ENCODE assay signal across 17 cellular contexts in the genomic region with DNA sequence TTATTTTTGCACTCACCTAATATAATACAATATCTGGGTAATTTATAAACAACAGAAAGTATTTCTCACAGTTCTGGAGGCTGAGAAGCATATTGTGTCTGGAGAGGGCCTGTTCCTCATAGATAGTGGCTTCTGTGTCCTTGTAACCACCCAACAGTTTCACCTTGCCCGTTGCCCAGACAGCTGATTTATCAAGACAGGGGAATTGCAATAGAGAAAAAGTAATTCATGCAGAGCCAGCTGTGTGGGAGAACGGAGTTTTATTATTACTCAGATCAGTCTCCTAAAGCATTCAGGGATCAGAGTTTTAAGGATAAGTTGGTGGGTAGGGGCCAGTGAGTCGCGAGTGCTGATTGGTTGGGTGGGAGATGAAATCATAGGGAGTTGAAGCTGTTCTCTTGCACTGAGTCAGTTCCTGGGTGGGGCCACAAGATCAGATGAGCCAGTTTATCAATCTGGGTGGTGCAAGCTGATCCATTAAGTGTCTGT. TPM values are rescaled to one million over a fixed set of nuclear protein-coding genes. Genes with fewer than 3 reads are reported as not detected.
DNase-seq lines count a peak whose midpoint lies in the region; ATAC-seq and TF ChIP-seq lines count a peak whose summit lies in the region.
"Had no signal": no experiment of that assay in that cellular context is flagged by ENCODE, and none has a peak within 500 bp of the region (broad histone marks: within the 10 kb centered on the region; RNA-seq: fewer than 3 reads in every experiment).

No MANE protein-coding gene starts in this region.

- H3K4me3 Mint-ChIP-seq in T-helper 1 cell treated with Interleukin-12 subunit alpha and Interleukin-12 subunit beta and Interleukin-4 antibody, amounts not matched to agents 30 μg/mL and 1 μg/mL, for 36 hours: no peak overlapping the region
- H3K4me3 Mint-ChIP-seq: activated T-helper 1 cell treated with anti-CD3 and anti-CD28 coated beads, Interleukin-12 subunit alpha, Interleukin-12 subunit beta, Interleukin-2, Interleukin-4 antibody, amounts not matched to agents 30 ng/mL and 10 ng/mL and 1 ng/mL, durations not matched to agents 14 hours and 24 hours and 36 hours; dendritic cell treated with granulocyte-macrophage colony-stimulating factor and Interleukin-4, amounts not matched to agents 40 ng/mL and 50 ng/mL, for 4 days; memory B cell had no signal

- peak; percentile 15 for ATAC-seq in left ventricle myocardium superior
- ATAC-seq in Right ventricle myocardium inferior: no peak
- ATAC-seq: HepG2, psoas muscle had no signal

- no peak overlapping the region for H3K27ac ChIP-seq in hepatocyte
- H3K27ac ChIP-seq: heart left ventricle, psoas muscle, upper lobe of left lung had no signal

- no peaks in the 10 kb centered on the region for H3K9me2 ChIP-seq in hepatocyte (replicated peaks; ENCODE audit: insufficient read depth)

- peaks cover 6% of the 10 kb centered on the region for H3K4me1 ChIP-seq in hepatocyte (ENCODE audit: insufficient read depth)
- H3K4me1 ChIP-seq: psoas muscle had no signal

- H3K36me3 Mint-ChIP-seq in T-helper 1 cell treated with Interleukin-12 subunit alpha and Interleukin-12 subunit beta and Interleukin-4 antibody, amounts not matched to agents 30 μg/mL and 1 μg/mL, for 36 hours (ENCODE audit: low read depth): peaks cover 16% of the 10 kb centered on the region
- H3K36me3 Mint-ChIP-seq: memory B cell had no signal

- WGBS in hepatocyte (ENCODE audit: low lambda C conversion rate, missing lambda C conversion rate): 80% methylated on average over 4 of the region's 4 CpGs

- H3K27me3 ChIP-seq in hepatocyte: no peaks in the 10 kb centered on the region
- H3K27me3 ChIP-seq: heart left ventricle, upper lobe of left lung had no signal

- no peak overlapping the region for H2AFZ ChIP-seq in hepatocyte

- in situ Hi-C loops in GM13977 (cut with MboI; ENCODE audit: low pct_unique_long_range_greater_than_20kb, low sequenced_read_pairs, unreplicated experiment): loop anchor here (25.0 kb wide), 1 partner anchor 145 kb away; no protein-coding TSS in a partner anchor

- H3K4me2 ChIP-seq in hepatocyte: no peak overlapping the region

- intact Hi-C loops in left ventricle myocardium superior (cut with micrococcal nuclease): no loop called here
- intact Hi-C loops in Right ventricle myocardium inferior (cut with DNase I): no loop called here

- DNase-seq in left ventricle myocardium superior (no peak), Right ventricle myocardium inferior (ENCODE audit: missing footprints) (no peak), epithelial cell of esophagus (ENCODE audit: low read depth) (peak; percentile 88), putamen (ENCODE audit: low spot score) (no peak), hepatocyte (ENCODE audit: low spot score) (no peak), GM13977 (ENCODE audit: low spot score) (no peak)
- DNase-seq in stimulated activated CD4-positive, alpha-beta T cell treated with anti-CD3 and anti-CD28 coated beads, Interleukin-4, amount 100 ng/mL, for 24 hours: peak; percentile 30
- DNase-seq: GDM1, NCI-H2081, psoas muscle, upper lobe of left lung had no signal

- TF ChIP-seq CTCF in epithelial cell of esophagus (IDR thresholded peaks at IDR 0.05; ENCODE audit: insufficient read depth, low read depth, low read length, missing control alignments): no peak
- TF ChIP-seq CTCF in hepatocyte (IDR thresholded peaks at IDR 0.05; ENCODE audit: poor library complexity): no peak
- TF ChIP-seq CTCF in GM13977 (IDR thresholded peaks at IDR 0.05; ENCODE audit: extremely low read depth, insufficient read depth, missing control alignments): no peak

- peaks cover 49% of the 10 kb centered on the region for H3K4me1 Mint-ChIP-seq in T-helper 1 cell treated with Interleukin-12 subunit alpha and Interleukin-12 subunit beta and Interleukin-4 antibody, amounts not matched to agents 30 μg/mL and 1 μg/mL, for 36 hours (ENCODE audit: low read depth)

- H3K4me3 ChIP-seq in epithelial cell of esophagus (ENCODE audit: low read length) (no peak overlapping the region), hepatocyte (no peak overlapping the region)
- H3K4me3 ChIP-seq: heart left ventricle, psoas muscle, upper lobe of left lung had no signal

- H3K27ac Mint-ChIP-seq in T-helper 1 cell treated with Interleukin-12 subunit alpha and Interleukin-12 subunit beta and Interleukin-4 antibody, amounts not matched to agents 30 μg/mL and 1 μg/mL, for 36 hours: peak overlapping the region; percentile 8
- H3K27ac Mint-ChIP-seq: activated T-helper 1 cell treated with anti-CD3 and anti-CD28 coated beads, Interleukin-12 subunit alpha, Interleukin-12 subunit beta, Interleukin-2, Interleukin-4 antibody, amounts not matched to agents 30 ng/mL and 10 ng/mL and 1 ng/mL, durations not matched to agents 14 hours and 24 hours and 36 hours; dendritic cell treated with granulocyte-macrophage colony-stimulating factor and Interleukin-4, amounts not matched to agents 40 ng/mL and 50 ng/mL, for 4 days; memory B cell had no signal

- peaks cover 12% of the 10 kb centered on the region for H3K9me3 Mint-ChIP-seq in T-helper 1 cell treated with Interleukin-12 subunit alpha and Interleukin-12 subunit beta and Interleukin-4 antibody, amounts not matched to agents 30 μg/mL and 1 μg/mL, for 36 hours
- H3K9me3 Mint-ChIP-seq: memory B cell had no signal

- no peaks in the 10 kb centered on the region for H3K9me3 ChIP-seq in hepatocyte (ENCODE audit: low read depth)
- H3K9me3 ChIP-seq: heart left ventricle, psoas muscle, upper lobe of left lung had no signal

- no peaks in the 10 kb centered on the region for H3K36me3 ChIP-seq in hepatocyte (replicated peaks; ENCODE audit: insufficient read depth, low read depth)
- H3K36me3 ChIP-seq: heart left ventricle, upper lobe of left lung had no signal

- peaks cover 5% of the 10 kb centered on the region for H3K27me3 Mint-ChIP-seq in T-helper 1 cell treated with Interleukin-12 subunit alpha and Interleukin-12 subunit beta and Interleukin-4 antibody, amounts not matched to agents 30 μg/mL and 1 μg/mL, for 36 hours (ENCODE audit: low read depth)

- H3K79me2 ChIP-seq in hepatocyte: no peaks in the 10 kb centered on the region

- H4K20me1 ChIP-seq in hepatocyte (ENCODE audit: insufficient read depth, poor library complexity, severe bottlenecking): no peaks in the 10 kb centered on the region

RNA-seq across cellular contexts. Expression of gene C15orf39, which starts 34.0 kb away (rescaled TPM):
- total RNA-seq in left ventricle myocardium superior: 14.8 TPM
- 15.0 TPM for total RNA-seq in Right ventricle myocardium inferior
- total RNA-seq in hepatocyte: 11.4 and 18.3 TPM in 2 replicates
- 15.3 and 16.4 TPM in 2 replicates for polyA plus RNA-seq in hepatocyte

Comparison
In these comparisons a context has a peak if more than half of its experiments do, and no peak if none do; other contexts are left out.
1. DNase-seq: peak in epithelial cell of esophagus (single experiment) and stimulated activated CD4-positive, alpha-beta T cell treated with anti-CD3 and anti-CD28 coated beads, Interleukin-4, amount 100 ng/mL, for 24 hours (single experiment); none in left ventricle myocardium superior (single experiment), Right ventricle myocardium inferior (single experiment), putamen (single experiment), hepatocyte (single experiment) and GM13977 (single experiment).